ENCODE assay signal across 8 cellular contexts in the genomic region with DNA sequence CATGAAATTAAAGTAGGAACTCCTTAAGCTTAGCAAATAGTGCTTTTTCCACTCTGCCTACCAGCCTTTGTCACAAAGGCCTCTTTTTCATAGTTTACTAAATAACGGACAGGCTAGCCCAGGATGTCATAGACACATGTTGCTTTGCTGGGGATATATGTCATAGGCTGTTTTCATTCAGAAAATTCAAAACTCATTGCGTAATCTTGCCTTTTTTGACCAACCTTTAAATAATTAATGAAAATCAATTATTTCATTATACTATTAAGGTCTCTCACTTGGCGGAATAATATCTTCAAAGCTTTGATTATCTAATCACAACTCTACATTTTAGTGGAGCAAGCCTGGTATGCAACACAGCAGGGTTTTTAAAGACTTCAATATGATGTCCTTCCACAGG.
"Had no signal": no experiment of that assay in that cellular context is flagged by ENCODE, and none has a peak within 500 bp of the region (broad histone marks: within the 10 kb centered on the region; RNA-seq: fewer than 3 reads in every experiment).

No MANE protein-coding gene starts in this region.

- H3K4me3 ChIP-seq: GM23338, HAP-1 had no signal

- FAIRE-seq: HTR-8/SVneo had no signal

- ATAC-seq: GM23338, HCT116 had no signal

- H3K4me2 ChIP-seq: GM23338 had no signal

- H3K36me3 ChIP-seq: HAP-1 had no signal

- H3K9me3 ChIP-seq: HAP-1 had no signal

- DNase-seq: H7, HFFc6, Kasumi-1, KG1 had no signal

- H3K4me1 ChIP-seq: HAP-1 had no signal
